ENCODE assay signal across 8 cellular contexts in genomic region chr20:32820000-32820697, GRCh38. TPM values are rescaled to one million over a fixed set of nuclear protein-coding genes. Genes with fewer than 3 reads are reported as not detected.
DNase-seq lines count a peak whose midpoint lies in the region; ATAC-seq and TF ChIP-seq lines count a peak whose summit lies in the region.

No MANE protein-coding gene starts in this region.

- H3K79me2 ChIP-seq in osteoblast (ENCODE audit: insufficient read depth, low read length): peaks cover 53% of the 10 kb centered on the region

- peak overlapping the region; percentile 71 for H3K27ac ChIP-seq in osteoblast (ENCODE audit: low read depth, low read length)
- H3K27ac ChIP-seq in tibial nerve: peak overlapping the region; percentile 81 to 97 (median 92)

- peaks cover 48% of the 10 kb centered on the region for H4K20me1 ChIP-seq in osteoblast (ENCODE audit: insufficient read depth, low read length)

- DNase-seq in CMK (ENCODE audit: low read depth) (peak; percentile 52), NOMO-1 treated with dmso at 0.1 percent for 144 hours (lab: John Stamatoyannopoulos, UW; ENCODE audit: unreplicated experiment) (peak; percentile 15), foreskin fibroblast (peak in 1 of 2 donors; percentile 85), osteoblast (ENCODE audit: insufficient read length, low spot score, missing footprints) (peak; percentile 93), tibial nerve (ENCODE audit: low spot score in 2 of 2) (peak; percentile 28 to 44)
- peak; percentile 66 to 73 for DNase-seq in activated T-helper 1 cell treated with anti-CD3 and anti-CD28 coated beads, Interleukin-2, amount 50 U/mL, for 16 hours (ENCODE audit: low read depth in 1 of 2, low spot score in 1 of 2)

- H3K36me3 ChIP-seq in osteoblast (ENCODE audit: insufficient read depth, low read length): no peaks in the 10 kb centered on the region
- H3K36me3 ChIP-seq in tibial nerve: no peaks in the 10 kb centered on the region

- peak overlapping the region; percentile 62 for H2AFZ ChIP-seq in osteoblast (ENCODE audit: low read length)

- TF ChIP-seq EP300 in tibial nerve (IDR thresholded peaks at IDR 0.05): peak in 1 of 2 donors; percentile 8

- 0 to 1% methylated on average over 17 to 18 of the region's 56 CpGs for WGBS in tibial nerve, 2 donors

- H3K4me2 ChIP-seq in osteoblast (ENCODE audit: insufficient read depth, low read length): peak overlapping the region; percentile 99

- peak overlapping the region; percentile 76 to 97 for H3K4me3 ChIP-seq in foreskin fibroblast (ENCODE audit: low read depth in 1 of 2, low read length in 2 of 2)
- H3K4me3 ChIP-seq in osteoblast (ENCODE audit: insufficient read depth, low read length): peak overlapping the region; percentile 82
- peak overlapping the region; percentile 49 to 81 (median 66) for H3K4me3 ChIP-seq in tibial nerve

- TF ChIP-seq CTCF in foreskin fibroblast (IDR thresholded peaks at IDR 0.05; ENCODE audit: low read depth, low read length) (no peak), osteoblast (IDR thresholded peaks at IDR 0.05; ENCODE audit: extremely low read depth, low read depth, low read length) (no peak), tibial nerve (IDR thresholded peaks at IDR 0.05) (no peak)

- H3K27me3 ChIP-seq in osteoblast (ENCODE audit: insufficient read depth, low read length) (no peaks in the 10 kb centered on the region), tibial nerve (no peaks in the 10 kb centered on the region)

- TF ChIP-seq POLR2A in tibial nerve (IDR thresholded peaks at IDR 0.05): peak in 1 of 2 donors; percentile 71

- ATAC-seq in GM19324 (IDR thresholded peaks at IDR 0.05; ENCODE audit: low FRiP score, unreplicated experiment) (peak; percentile 75), HG03442 (IDR thresholded peaks at IDR 0.05; ENCODE audit: unreplicated experiment) (peak; percentile 48)

- H3K4me1 ChIP-seq in osteoblast (ENCODE audit: insufficient read depth, low read length): peaks cover 35% of the 10 kb centered on the region
- H3K4me1 ChIP-seq in tibial nerve: peaks cover 0 to 44% (median 28%) of the 10 kb centered on the region in 4 donors

- H3K9me3 ChIP-seq in osteoblast (ENCODE audit: low read depth, low read length): no peaks in the 10 kb centered on the region
- no peaks in the 10 kb centered on the region for H3K9me3 ChIP-seq in tibial nerve

RNA-seq across cellular contexts. Expression of gene MAPRE1, which starts 0.4 kb away (rescaled TPM):
- total RNA-seq in osteoblast: 74.8 and 80.3 TPM in 2 replicates
- 10 to 100 TPM; 59.0 to 85.8 (median 79.9) TPM for total RNA-seq in tibial nerve

RNA-seq across cellular contexts. Expression of gene EFCAB8, which starts 38.6 kb away (rescaled TPM):
- total RNA-seq in osteoblast (1.4 TPM in 1 of 2 replicates, not detected in the other), tibial nerve (under 1 TPM in 2 of 4 donors, not detected in 2; 0.30 to 0.87 TPM)

RNA-seq across cellular contexts. Expression of gene DNMT3B, which starts 58.0 kb away (rescaled TPM):
- 2.4 and 2.5 TPM in 2 replicates for total RNA-seq in osteoblast
- total RNA-seq in tibial nerve: 1 to 10 TPM; 1.0 to 1.5 (median 1.3) TPM
